Comparison of ENCODE assay signal across 18 cellular contexts in the genomic region with DNA sequence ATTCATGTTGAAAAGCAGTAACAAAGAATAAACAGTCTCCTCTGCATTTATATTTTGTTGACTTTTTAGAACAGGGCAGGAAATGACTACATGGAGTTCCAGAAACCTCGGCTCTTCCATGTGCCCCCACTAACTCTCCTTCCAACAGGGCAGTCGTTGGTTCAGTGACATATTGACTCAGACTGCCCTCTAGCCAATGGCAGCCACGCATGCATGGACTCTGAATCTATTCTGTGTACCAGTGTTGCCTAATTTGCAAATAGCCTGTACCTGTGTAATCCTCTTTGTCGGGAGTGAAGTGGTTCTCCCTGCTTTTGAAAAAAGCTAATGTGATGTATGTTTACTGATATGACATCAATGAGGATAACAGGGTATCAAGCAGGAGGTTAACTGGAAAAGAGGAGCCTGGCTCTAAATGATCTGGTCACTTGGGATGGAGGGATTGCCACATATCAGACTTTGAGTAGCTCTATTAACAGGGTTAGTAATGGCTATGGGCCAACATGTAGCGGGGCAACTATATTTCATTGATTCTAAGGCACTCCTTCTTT. TPM values are rescaled to one million over a fixed set of nuclear protein-coding genes. Genes with fewer than 3 reads are reported as not detected.
DNase-seq lines count a peak whose midpoint lies in the region; ATAC-seq and TF ChIP-seq lines count a peak whose summit lies in the region.
"Had no signal": no experiment of that assay in that cellular context is flagged by ENCODE, and none has a peak within 500 bp of the region (broad histone marks: within the 10 kb centered on the region; RNA-seq: fewer than 3 reads in every experiment).

No MANE protein-coding gene starts in this region.

- H3K36me3 ChIP-seq in upper lobe of right lung = no peaks in the 10 kb centered on the region
- H3K36me3 ChIP-seq: upper lobe of left lung had no signal

- no peaks in the 10 kb centered on the region for H3K9me3 ChIP-seq in upper lobe of right lung
- H3K9me3 ChIP-seq: upper lobe of left lung had no signal

- H3K4me3 ChIP-seq in fibroblast of pulmonary artery (replicated peaks; ENCODE audit: low read depth, low read length) = no peak overlapping the region
- H3K4me3 ChIP-seq in upper lobe of right lung = no peak overlapping the region
- H3K4me3 ChIP-seq: upper lobe of left lung had no signal

- DNase-seq in NCI-H510A treated with DMSO at 0.1 percent for 48 hours (lab: John Stamatoyannopoulos, UW) (peak; percentile 26), NCI-H510A (lab: John Stamatoyannopoulos, UW) (no peak), RPMI7951 (ENCODE audit: low read depth) (peak; percentile 38), fibroblast of pulmonary artery (ENCODE audit: low read depth) (peak; percentile 37), upper lobe of right lung (no peak)
- DNase-seq: DND-41, H7, hypothalamus, mesendoderm, NCI-H1694 treated with DMSO at 0.1 percent for 48 hours, occipital lobe, T-cell, upper lobe of left lung had no signal

- H3K27me3 ChIP-seq in upper lobe of right lung = peaks cover 3% of the 10 kb centered on the region
- H3K27me3 ChIP-seq: upper lobe of left lung had no signal

- intact Hi-C loops in upper lobe of right lung (cut with DNase I) = no loop called here

- TF ChIP-seq CTCF in fibroblast of pulmonary artery (IDR thresholded peaks at IDR 0.05; ENCODE audit: low read length, missing control alignments) (no peak), upper lobe of right lung (IDR thresholded peaks at IDR 0.05) (no peak)

- no peaks in the 10 kb centered on the region for H3K4me1 ChIP-seq in upper lobe of right lung
- H3K4me1 ChIP-seq: upper lobe of left lung had no signal

- no peak overlapping the region for H3K27ac ChIP-seq in upper lobe of right lung
- H3K27ac ChIP-seq: upper lobe of left lung had no signal

- ATAC-seq in upper lobe of right lung = peak; percentile 53
- ATAC-seq in HG03039 (IDR thresholded peaks at IDR 0.05; ENCODE audit: unreplicated experiment) = no peak
- ATAC-seq in HG03280 (IDR thresholded peaks at IDR 0.05; ENCODE audit: unreplicated experiment) = no peak
- no peak for ATAC-seq in HG03139 (IDR thresholded peaks at IDR 0.05; ENCODE audit: unreplicated experiment)
- ATAC-seq: activated T-helper 17 cell treated with anti-CD3 and anti-CD28 coated beads, Interleukin-2, amount 50 U/mL, for 72 hours; T-cell had no signal

RNA-seq across cellular contexts. Expression of a gene that starts 19.9 kb away (rescaled TPM):
- total RNA-seq in RPMI7951 (2014; rRNA removed; shearing (Covaris generic)) = not detected in 2 replicates
- not detected for total RNA-seq in upper lobe of right lung
- total RNA-seq: A673; activated T-helper 17 cell treated with anti-CD3 and anti-CD28 coated beads, Interleukin-2, amount 50 U/mL, for 72 hours; H7; occipital lobe; T-cell; upper lobe of left lung had no signal

Comparison
In these comparisons a context has a peak if more than half of its experiments do, and no peak if none do; other contexts are left out.
1. DNase-seq: peak in NCI-H510A treated with DMSO at 0.1 percent for 48 hours (single experiment), RPMI7951 (single experiment) and fibroblast of pulmonary artery (single experiment); none in NCI-H510A (single experiment) and upper lobe of right lung (single experiment).